22 cellular contexts compared by ENCODE assay signal in genomic region chr17:8865385-8865784, GRCh38. TPM values are rescaled to one million over a fixed set of nuclear protein-coding genes. Genes with fewer than 3 reads are reported as not detected.
"Had no signal": no experiment of that assay in that cellular context is flagged by ENCODE, and none has a peak within 500 bp of the region (broad histone marks: within the 10 kb centered on the region; RNA-seq: fewer than 3 reads in every experiment).

No MANE protein-coding gene starts in this region.

- H3K27me3 ChIP-seq: gastrocnemius medialis, neutrophil, pancreas, right lobe of liver, upper lobe of left lung had no signal

- H3K4me3 ChIP-seq: gastrocnemius medialis, left lung, pancreas, right lobe of liver, thoracic aorta, upper lobe of left lung had no signal

- H3K27me3 Mint-ChIP-seq: activated CD4-positive, alpha-beta T cell treated with anti-CD3 and anti-CD28 coated beads for 36 hours; activated naive CD4-positive, alpha-beta T cell treated with anti-CD3 and anti-CD28 coated beads, Interleukin-2, amount 50 U/mL, for 24 hours had no signal

- H3K27ac Mint-ChIP-seq: activated CD4-positive, alpha-beta T cell treated with anti-CD3 and anti-CD28 coated beads for 36 hours; activated naive CD4-positive, alpha-beta T cell treated with anti-CD3 and anti-CD28 coated beads, Interleukin-2, amount 50 U/mL, for 24 hours; natural killer cell had no signal

- H3K4me3 Mint-ChIP-seq: activated CD4-positive, alpha-beta T cell treated with anti-CD3 and anti-CD28 coated beads for 36 hours; activated naive CD4-positive, alpha-beta T cell treated with anti-CD3 and anti-CD28 coated beads, Interleukin-2, amount 50 U/mL, for 24 hours; natural killer cell; stimulated activated naive B cell treated with anti-CD40 and anti-IgM and Interleukin-4, amounts not matched to agents 10 μg/mL and 1 μg/mL and 100 μg/mL, for 72 hours had no signal

- DNase-seq: activated CD4-positive, alpha-beta T cell treated with anti-CD3 and anti-CD28 coated beads for 36 hours; activated CD4-positive, alpha-beta T cell treated with anti-CD3 and anti-CD28 coated beads, Interleukin-2, amount 50 U/mL, for 48 hours; activated T-cell treated with anti-CD3 and anti-CD28 coated beads, Interleukin-2, amount 50 U/mL, for 48 hours; effector CD8-positive, alpha-beta T cell; gastrocnemius medialis; kidney; left lung; mesenchymal stem cell; natural killer cell; pancreas; right lobe of liver; small intestine; stimulated activated CD4-positive, alpha-beta T cell treated with anti-CD3 and anti-CD28 coated beads, Interleukin-4, amount 100 ng/mL, for 24 hours; stimulated activated naive B cell treated with anti-CD40 and anti-IgM and Interleukin-4, amounts not matched to agents 10 μg/mL and 1 μg/mL and 100 μg/mL, for 72 hours; upper lobe of left lung; WERI-Rb-1 had no signal

- H3K9me3 Mint-ChIP-seq: activated naive CD4-positive, alpha-beta T cell treated with anti-CD3 and anti-CD28 coated beads, Interleukin-2, amount 50 U/mL, for 24 hours; natural killer cell; stimulated activated naive B cell treated with anti-CD40 and anti-IgM and Interleukin-4, amounts not matched to agents 10 μg/mL and 1 μg/mL and 100 μg/mL, for 72 hours had no signal

- H3K4me1 ChIP-seq: gastrocnemius medialis, pancreas, right lobe of liver had no signal

- H3K36me3 Mint-ChIP-seq: natural killer cell had no signal

- ATAC-seq: activated CD4-positive, alpha-beta T cell treated with anti-CD3 and anti-CD28 coated beads for 36 hours; esophagus mucosa; gastrocnemius medialis; left lung; natural killer cell; pancreas; right lobe of liver; stimulated activated naive B cell treated with anti-CD40 and anti-IgM and Interleukin-4, amounts not matched to agents 10 μg/mL and 1 μg/mL and 100 μg/mL, for 72 hours had no signal

- H3K9me3 ChIP-seq: gastrocnemius medialis, left lung, neutrophil, pancreas, right lobe of liver, thoracic aorta, upper lobe of left lung had no signal

- H3K36me3 ChIP-seq: gastrocnemius medialis, left lung, pancreas, right lobe of liver, thoracic aorta, upper lobe of left lung, WERI-Rb-1 had no signal

RNA-seq across cellular contexts. Expression of gene PIK3R6, which starts 2.1 kb away (rescaled TPM):
- total RNA-seq: bronchial epithelial cell, pulmonary artery endothelial cell had no signal
